Comparison of ENCODE assay signal across 23 cellular contexts in the genomic region with DNA sequence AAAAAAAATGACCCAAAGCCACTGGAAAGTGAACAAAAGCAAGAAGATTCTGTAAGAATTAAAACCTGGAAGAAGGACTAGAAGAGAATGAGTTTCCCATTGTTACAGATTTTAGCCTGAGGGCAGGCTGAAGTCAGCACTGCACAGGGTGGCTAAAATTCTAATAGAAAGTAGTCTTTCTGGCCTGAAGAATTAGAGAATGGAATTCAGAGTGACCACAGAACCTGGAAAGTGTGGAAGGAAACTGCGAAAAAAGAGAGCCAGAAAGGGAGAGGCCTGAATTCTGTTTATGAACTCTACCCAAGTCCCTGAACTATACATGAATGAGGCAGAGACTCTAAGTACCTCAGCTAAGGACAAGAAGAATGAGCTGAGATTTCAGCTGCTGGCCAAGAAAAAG. TPM values are rescaled to one million over a fixed set of nuclear protein-coding genes. Genes with fewer than 3 reads are reported as not detected.
DNase-seq lines count a peak whose midpoint lies in the region; ATAC-seq, FAIRE-seq and TF ChIP-seq lines count a peak whose summit lies in the region.
"Had no signal": no experiment of that assay in that cellular context is flagged by ENCODE, and none has a peak within 500 bp of the region (broad histone marks: within the 10 kb centered on the region; RNA-seq: fewer than 3 reads in every experiment).

No MANE protein-coding gene starts in this region.

- H3K27me3 ChIP-seq in IMR-90 (ENCODE audit: control insufficient read depth, insufficient read depth, low read length) (no peaks in the 10 kb centered on the region; the same call in 1 of the 2 replicates), bronchial epithelial cell (ENCODE audit: control insufficient read depth, insufficient read depth, low read length) (no peaks in the 10 kb centered on the region)
- H3K27me3 ChIP-seq: ovary, suprapubic skin had no signal

- no peak; the same call in 1 of the 2 replicates for ATAC-seq in IMR-90 (ENCODE audit: low read depth)
- ATAC-seq: activated CD8-positive, alpha-beta T cell treated with anti-CD3 and anti-CD28 coated beads, Interleukin-2, amount 10 ng/mL, durations not matched to agents 7 days and 5 days; HCT116; stimulated activated effector memory CD8-positive, alpha-beta T cell treated with anti-CD3 and anti-CD28 coated beads, Interleukin-12 subunit alpha, Interleukin-12 subunit beta, amount 100 ng/mL, for 72 hours had no signal

- in situ Hi-C loops in IMR-90 (cut with MboI; ENCODE audit: low sequenced_read_pairs): loop anchor here (5.0 to 10.0 kb wide), 2 partner anchors 235 to 268 kb away; no protein-coding TSS in a partner anchor

- H3K18ac ChIP-seq in IMR-90 (ENCODE audit: low read depth, low read length): no peak overlapping the region

- no peaks in the 10 kb centered on the region for H3K79me1 ChIP-seq in IMR-90 (ENCODE audit: low read depth in 1 of 2, low read length in 2 of 2)

- FAIRE-seq in bronchial epithelial cell (lab: Jason Lieb, UNC): no peak
- FAIRE-seq: GM12892 had no signal

- dilution Hi-C loops in IMR-90 (cut with HindIII; ENCODE audit: low sequenced_read_pairs, unreplicated experiment): no loop called here

- H3K36me3 ChIP-seq in IMR-90 (ENCODE audit: control insufficient read depth, insufficient read depth, low read length) (no peaks in the 10 kb centered on the region), bronchial epithelial cell (ENCODE audit: control insufficient read depth, insufficient read depth, low read length) (no peaks in the 10 kb centered on the region)
- H3K36me3 ChIP-seq: ovary, suprapubic skin had no signal

- no TSS peak for BruUV-seq in IMR-90 (replicated peaks; lab: Mats Ljungman, UMichigan)

- H4K5ac ChIP-seq in IMR-90 (ENCODE audit: low read depth, low read length): no peak overlapping the region

- TF ChIP-seq POLR2A in IMR-90 (IDR thresholded peaks at IDR 0.05; ENCODE audit: low read depth, low read length): no peak

- H2BK120ac ChIP-seq in IMR-90 (ENCODE audit: low read depth, low read length): no peak overlapping the region

- no peaks in the 10 kb centered on the region for H3K9me3 ChIP-seq in IMR-90 (ENCODE audit: control insufficient read depth, insufficient read depth, low read length)
- H3K9me3 ChIP-seq: ovary, suprapubic skin had no signal

- H3K9ac ChIP-seq in IMR-90 (ENCODE audit: low read depth, low read length): no peak overlapping the region

- H3K4me1 ChIP-seq in IMR-90 (ENCODE audit: control insufficient read depth, insufficient read depth, low read length): peaks cover 6% of the 10 kb centered on the region
- H3K4me1 ChIP-seq: suprapubic skin had no signal

- no peak overlapping the region for H2AFZ ChIP-seq in IMR-90 (replicated peaks; ENCODE audit: low read length, poor library complexity)

- no peak overlapping the region for H3K4me2 ChIP-seq in IMR-90 (ENCODE audit: low read depth, low read length)

- intact Hi-C loops in IMR-90 (cut with micrococcal nuclease): no loop called here

- H4K20me1 ChIP-seq in IMR-90 (ENCODE audit: insufficient read depth, low read length): no peaks in the 10 kb centered on the region

- H3K4me3 ChIP-seq in IMR-90 (ENCODE audit: insufficient read depth, low read depth, low read length): no peak overlapping the region
- no peak overlapping the region for H3K4me3 ChIP-seq in bronchial epithelial cell (ENCODE audit: low read depth, low read length)
- H3K4me3 ChIP-seq: ovary, suprapubic skin had no signal

- H3K56ac ChIP-seq in IMR-90 (ENCODE audit: extremely low read depth, insufficient read depth, low read length): no peak overlapping the region

- H2BK20ac ChIP-seq in IMR-90 (ENCODE audit: low read depth, low read length): no peak overlapping the region

- H3K9me1 ChIP-seq in IMR-90 (ENCODE audit: insufficient read depth, low read length): no peaks in the 10 kb centered on the region

- H4K91ac ChIP-seq in IMR-90 (ENCODE audit: insufficient read depth, low read depth, low read length): no peak overlapping the region

- no peak overlapping the region for H2BK5ac ChIP-seq in IMR-90 (ENCODE audit: low read depth, low read length, poor library complexity, severe bottlenecking)

- H2BK15ac ChIP-seq in IMR-90 (ENCODE audit: low read depth, low read length): no peak overlapping the region

- no peak overlapping the region for H3K23ac ChIP-seq in IMR-90 (ENCODE audit: low read depth, low read length)

- no peak overlapping the region for H3K14ac ChIP-seq in IMR-90 (replicated peaks; ENCODE audit: low read depth, low read length)

- CTCF ChIA-PET in IMR-90 (lab: Yijun Ruan, JAX): no interaction called here

- TF ChIP-seq RAD21 in IMR-90 (IDR thresholded peaks at IDR 0.05; ENCODE audit: low read length): no peak

- H4K8ac ChIP-seq in IMR-90 (ENCODE audit: low read depth in 2 of 2, low read length in 2 of 2): no peak overlapping the region

- POLR2A ChIA-PET in IMR-90 (lab: Charles Lee; ENCODE audit: unreplicated experiment): no interaction called here

- H2AK9ac ChIP-seq in IMR-90 (replicated peaks; ENCODE audit: low read depth, low read length, poor library complexity): no peak overlapping the region

- no peak overlapping the region for H2AK5ac ChIP-seq in IMR-90 (ENCODE audit: low read depth, low read length)

- TF ChIP-seq CTCF in IMR-90 (conservative IDR thresholded peaks at IDR 0.05; ENCODE audit: low read depth, low read length) (no peak), bronchial epithelial cell (IDR thresholded peaks at IDR 0.05; ENCODE audit: insufficient read depth, low read length, severe bottlenecking) (no peak)

- H3K4ac ChIP-seq in IMR-90 (ENCODE audit: low read depth, low read length): no peak overlapping the region

- DNase-seq in EL (peak; percentile 75), IMR-90 (peak; percentile 15), bronchial epithelial cell (ENCODE audit: low read depth) (peak; percentile 15), kidney tubule cell (ENCODE audit: low spot score) (peak; percentile 3), retina (no peak), anterior cingulate cortex (lab: John Stamatoyannopoulos, UW) (no peak), NCI-H69 (lab: John Stamatoyannopoulos, UW) (no peak)
- DNase-seq in activated CD4-positive, alpha-beta T cell treated with anti-CD3 and anti-CD28 coated beads, Interleukin-2, amount 50 U/mL, for 48 hours: no peak
- DNase-seq: activated CD8-positive, alpha-beta T cell treated with anti-CD3 and anti-CD28 coated beads, Interleukin-2, amount 10 ng/mL, durations not matched to agents 7 days and 5 days; activated naive CD4-positive, alpha-beta T cell treated with Interleukin-2 at 50 U/mL for 16 hours; activated T-cell treated with anti-CD3 and anti-CD28 coated beads, Interleukin-2, amount 50 U/mL, for 1 hour; DMS 273 treated with DMSO at 0.1 percent for 48 hours; hippocampal formation; naive B cell; NCI-H1417; NCI-H2107; NCI-H510A; ovary had no signal

- no CpG with 5 or more reads among the region's 1 CpG for WGBS in IMR-90 (ENCODE audit: extremely low coverage in 2 of 2, insufficient read length in 1 of 2), 2 experiments

- no peak overlapping the region for H3K27ac ChIP-seq in IMR-90 (ENCODE audit: insufficient read depth, low read length)
- H3K27ac ChIP-seq: ovary, suprapubic skin had no signal

TF ChIP-seq in IMR-90, 13 proteins besides CTCF, POLR2A, EP300 and RAD21:
- TF ChIP-seq RCOR1 (IDR thresholded peaks at IDR 0.05; ENCODE audit: insufficient replicate concordance, low read length): no peak
- TF ChIP-seq NFE2L2 (IDR thresholded peaks at IDR 0.05; ENCODE audit: low read depth, low read length): no peak

RNA-seq across cellular contexts. Expression of gene FILIP1, which starts 38.9 kb away (rescaled TPM):
- total RNA-seq in IMR-90 (2012; rRNA removed) (under 0.01 TPM in 2 replicates), bronchial epithelial cell (under 0.01 and 0.26 TPM in 2 replicates)
- polyA plus RNA-seq in IMR-90 (2012; rRNA removed): 0.03 TPM in 1 of 2 replicates, not detected in the other
- polyA plus RNA-seq in IMR-90 (2012; cell fraction: cytosol; rRNA removed): 0.01 and 0.02 TPM in 2 replicates
- polyA plus RNA-seq in IMR-90 (2012; cell fraction: nucleus; rRNA removed; ENCODE audit: low replicate concordance): 0.01 TPM in 1 of 2 replicates, not detected in the other
- total RNA-seq: activated CD8-positive, alpha-beta T cell treated with anti-CD3 and anti-CD28 coated beads, Interleukin-2, amount 10 ng/mL, durations not matched to agents 7 days and 5 days had no signal
- polyA plus RNA-seq: CD14-positive monocyte had no signal

Comparison
In these comparisons a context has a peak if more than half of its experiments do, and no peak if none do; other contexts are left out.
1. DNase-seq: peak in EL (single experiment), IMR-90 (single experiment), bronchial epithelial cell (single experiment) and kidney tubule cell (single experiment); none in retina (single experiment), anterior cingulate cortex (0 of 58), NCI-H69 (single experiment) and activated CD4-positive, alpha-beta T cell treated with anti-CD3 and anti-CD28 coated beads, Interleukin-2, amount 50 U/mL, for 48 hours (0 of 2).